Comparison of ENCODE assay signal across 23 cellular contexts in genomic region chr2:25307949-25308557, GRCh38. TPM values are rescaled to one million over a fixed set of nuclear protein-coding genes. Genes with fewer than 3 reads are reported as not detected.
A peak's percentile ranks its signal among the peaks of the same experiment; 100 is the strongest.
DNase-seq lines count a peak whose midpoint lies in the region; ATAC-seq and TF ChIP-seq lines count a peak whose summit lies in the region.
"Had no signal": no experiment of that assay in that cellular context is flagged by ENCODE, and none has a peak within 500 bp of the region (broad histone marks: within the 10 kb centered on the region; RNA-seq: fewer than 3 reads in every experiment).

No MANE protein-coding gene starts in this region.

- no peaks in the 10 kb centered on the region for H3K36me3 ChIP-seq in neural progenitor cell

- H3K4me2 ChIP-seq in neural progenitor cell: no peak overlapping the region

- intact Hi-C loops in natural killer cell (cut with micrococcal nuclease): loop anchor here (5.0 kb wide), 2 partner anchors 34 to 36 kb away; partner anchors contain the start of gene DNMT3A

- no peaks in the 10 kb centered on the region for H3K36me3 Mint-ChIP-seq in natural killer cell
- no peaks in the 10 kb centered on the region for H3K36me3 Mint-ChIP-seq in natural killer cell treated with Interleukin-12 subunit alpha and Interleukin-12 subunit beta and Interleukin-15 and Interleukin-18, amount 100 ng/mL, for 72 hours
- H3K36me3 Mint-ChIP-seq in activated naive CD8-positive, alpha-beta T cell treated with anti-CD3 and anti-CD28 coated beads for 36 hours: peaks cover 72% of the 10 kb centered on the region
- H3K36me3 Mint-ChIP-seq in immature natural killer cell: peaks cover 0 to 3% (median 0%) of the 10 kb centered on the region in 3 donors
- no peaks in the 10 kb centered on the region for H3K36me3 Mint-ChIP-seq in neural progenitor cell

- DNase-seq in natural killer cell (no peak), immature natural killer cell (no peak), SHP77 (lab: John Stamatoyannopoulos, UW) (no peak), neural progenitor cell (ENCODE audit: low spot score) (no peak)
- DNase-seq in natural killer cell treated with Interleukin-12 subunit alpha and Interleukin-12 subunit beta and Interleukin-15 and Interleukin-18, amount 100 ng/mL, for 72 hours (ENCODE audit: low spot score): no peak
- DNase-seq in activated naive CD8-positive, alpha-beta T cell treated with anti-CD3 and anti-CD28 coated beads for 36 hours: no peak
- DNase-seq in stimulated activated CD4-positive, alpha-beta T cell treated with anti-CD3 and anti-CD28 coated beads, Interleukin-4, amount 100 ng/mL, for 4 hours: no peak
- DNase-seq: activated CD4-positive, alpha-beta memory T cell treated with anti-CD3 and anti-CD28 coated beads, Interleukin-2, amount 10 ng/mL, durations not matched to agents 7 days and 5 days; activated effector memory CD4-positive, alpha-beta T cell treated with Interleukin-2 at 50 U/mL for 16 hours; Calu3; DMS79 treated with DMSO at 0.1 percent for 48 hours; Karpas-422; kidney glomerular epithelial cell; NCI-H510A; stimulated activated CD4-positive, alpha-beta T cell treated with anti-CD3 and anti-CD28 coated beads, Interleukin-15, amount 100 ng/mL, for 24 hours; stimulated activated naive CD4-positive, alpha-beta T cell treated with Interleukin-2 at 50 U/mL for 16 hours; tibial artery had no signal

- no peak overlapping the region for H3K4me3 ChIP-seq in neural progenitor cell
- H3K4me3 ChIP-seq: lung, tibial artery had no signal

- peaks cover 21% of the 10 kb centered on the region for H3F3A ChIP-seq in neural progenitor cell (ENCODE audit: low read depth)

- H3K4me1 Mint-ChIP-seq in natural killer cell (peaks cover 43 to 54% of the 10 kb centered on the region in 2 donors), immature natural killer cell (peaks cover 61 to 67% of the 10 kb centered on the region in 2 donors), neural progenitor cell (peaks cover 56% of the 10 kb centered on the region)
- peaks cover 15 to 47% of the 10 kb centered on the region in 2 donors for H3K4me1 Mint-ChIP-seq in natural killer cell treated with Interleukin-12 subunit alpha and Interleukin-12 subunit beta and Interleukin-15 and Interleukin-18, amount 100 ng/mL, for 72 hours (ENCODE audit: low read depth in 2 of 2)
- H3K4me1 Mint-ChIP-seq in activated naive CD8-positive, alpha-beta T cell treated with anti-CD3 and anti-CD28 coated beads for 36 hours: peaks cover 81% of the 10 kb centered on the region

- H3K9me3 Mint-ChIP-seq in natural killer cell (no peaks in the 10 kb centered on the region), immature natural killer cell (no peaks in the 10 kb centered on the region), neural progenitor cell (no peaks in the 10 kb centered on the region)
- no peaks in the 10 kb centered on the region for H3K9me3 Mint-ChIP-seq in natural killer cell treated with Interleukin-12 subunit alpha and Interleukin-12 subunit beta and Interleukin-15 and Interleukin-18, amount 100 ng/mL, for 72 hours
- H3K9me3 Mint-ChIP-seq in activated naive CD8-positive, alpha-beta T cell treated with anti-CD3 and anti-CD28 coated beads for 36 hours: no peaks in the 10 kb centered on the region
- H3K9me3 Mint-ChIP-seq: activated CD4-positive, alpha-beta memory T cell treated with anti-CD3 and anti-CD28 coated beads, Interleukin-2, amount 10 ng/mL, durations not matched to agents 7 days and 5 days; T-helper 1 cell treated with Interleukin-12 subunit alpha and Interleukin-12 subunit beta and Interleukin-4 antibody, amounts not matched to agents 30 μg/mL and 1 μg/mL, for 36 hours had no signal

- no peak overlapping the region for H3K9ac ChIP-seq in neural progenitor cell

- no peaks in the 10 kb centered on the region for H3K27me3 ChIP-seq in neural progenitor cell
- H3K27me3 ChIP-seq: tibial artery had no signal

- no peak for TF ChIP-seq CTCF in natural killer cell (IDR thresholded peaks at IDR 0.05)
- no peak for TF ChIP-seq CTCF in neural progenitor cell (IDR thresholded peaks at IDR 0.05)

- H2AFZ ChIP-seq in neural progenitor cell (replicated peaks): no peak overlapping the region

- H3K79me2 ChIP-seq in neural progenitor cell (ENCODE audit: low read depth): no peaks in the 10 kb centered on the region

- no peak for ATAC-seq in natural killer cell
- no peak for ATAC-seq in natural killer cell treated with Interleukin-12 subunit alpha and Interleukin-12 subunit beta and Interleukin-15 and Interleukin-18, amount 100 ng/mL, for 72 hours
- ATAC-seq: activated CD4-positive, CD25-positive, alpha-beta regulatory T cell treated with anti-CD3 and anti-CD28 coated beads, Interleukin-2, amount 50 U/mL, for 24 hours; HCT116 had no signal

- H4K20me1 ChIP-seq in neural progenitor cell (ENCODE audit: low read depth): no peaks in the 10 kb centered on the region

- peaks cover 31% of the 10 kb centered on the region for H3K4me1 ChIP-seq in neural progenitor cell

- peak overlapping the region; percentile 59 to 96 for H3K27ac Mint-ChIP-seq in natural killer cell
- H3K27ac Mint-ChIP-seq in natural killer cell treated with Interleukin-12 subunit alpha and Interleukin-12 subunit beta and Interleukin-15 and Interleukin-18, amount 100 ng/mL, for 72 hours: no peak overlapping the region
- H3K27ac Mint-ChIP-seq in activated naive CD8-positive, alpha-beta T cell treated with anti-CD3 and anti-CD28 coated beads for 36 hours: peak overlapping the region; percentile 49
- H3K27ac Mint-ChIP-seq in immature natural killer cell: peak overlapping the region; percentile 64 to 88 (median 78)
- no peak overlapping the region for H3K27ac Mint-ChIP-seq in neural progenitor cell
- H3K27ac Mint-ChIP-seq: activated CD4-positive, alpha-beta memory T cell treated with anti-CD3 and anti-CD28 coated beads, Interleukin-2, amount 10 ng/mL, durations not matched to agents 7 days and 5 days; B cell; T-helper 1 cell treated with Interleukin-12 subunit alpha and Interleukin-12 subunit beta and Interleukin-4 antibody, amounts not matched to agents 30 μg/mL and 1 μg/mL, for 36 hours had no signal

- peak overlapping the region; percentile 28 for H3K27ac ChIP-seq in temporal lobe (ENCODE audit: low read depth, low read length)
- no peak overlapping the region for H3K27ac ChIP-seq in neural progenitor cell
- H3K27ac ChIP-seq: tibial artery had no signal

- H3K9me3 ChIP-seq in neural progenitor cell (ENCODE audit: low read depth): no peaks in the 10 kb centered on the region
- H3K9me3 ChIP-seq: tibial artery had no signal

- no peaks in the 10 kb centered on the region for H3K27me3 Mint-ChIP-seq in natural killer cell (ENCODE audit: low read depth in 2 of 2)
- H3K27me3 Mint-ChIP-seq in natural killer cell treated with Interleukin-12 subunit alpha and Interleukin-12 subunit beta and Interleukin-15 and Interleukin-18, amount 100 ng/mL, for 72 hours: peaks cover 0 to 5% of the 10 kb centered on the region in 2 donors
- H3K27me3 Mint-ChIP-seq in activated naive CD8-positive, alpha-beta T cell treated with anti-CD3 and anti-CD28 coated beads for 36 hours: no peaks in the 10 kb centered on the region
- H3K27me3 Mint-ChIP-seq in immature natural killer cell (ENCODE audit: low read depth in 3 of 3): peaks cover 0 to 12% (median 6%) of the 10 kb centered on the region in 3 donors
- H3K27me3 Mint-ChIP-seq in neural progenitor cell (ENCODE audit: insufficient read depth, low read depth): peaks cover 8% of the 10 kb centered on the region
- H3K27me3 Mint-ChIP-seq: activated CD4-positive, alpha-beta memory T cell treated with anti-CD3 and anti-CD28 coated beads, Interleukin-2, amount 10 ng/mL, durations not matched to agents 7 days and 5 days; B cell had no signal

- H3K4me3 Mint-ChIP-seq in natural killer cell (no peak overlapping the region), immature natural killer cell (no peak overlapping the region), neural progenitor cell (no peak overlapping the region)
- H3K4me3 Mint-ChIP-seq in natural killer cell treated with Interleukin-12 subunit alpha and Interleukin-12 subunit beta and Interleukin-15 and Interleukin-18, amount 100 ng/mL, for 72 hours: no peak overlapping the region
- H3K4me3 Mint-ChIP-seq in activated naive CD8-positive, alpha-beta T cell treated with anti-CD3 and anti-CD28 coated beads for 36 hours: no peak overlapping the region
- H3K4me3 Mint-ChIP-seq: activated CD4-positive, alpha-beta memory T cell treated with anti-CD3 and anti-CD28 coated beads, Interleukin-2, amount 10 ng/mL, durations not matched to agents 7 days and 5 days; B cell; T-helper 1 cell treated with Interleukin-12 subunit alpha and Interleukin-12 subunit beta and Interleukin-4 antibody, amounts not matched to agents 30 μg/mL and 1 μg/mL, for 36 hours had no signal

RNA-seq across cellular contexts. Expression of gene DNMT3A, which starts 33.7 kb away (rescaled TPM):
- 10 to 100 TPM; 36.3 to 60.7 (median 45.2) TPM for total RNA-seq in natural killer cell
- 10 to 100 TPM in 1 of 2 donors, 1 to 10 TPM in 1; 8.9 to 32.2 TPM for total RNA-seq in natural killer cell treated with Interleukin-12 subunit alpha and Interleukin-12 subunit beta and Interleukin-15 and Interleukin-18, amount 100 ng/mL, for 72 hours
- total RNA-seq in activated naive CD8-positive, alpha-beta T cell treated with anti-CD3 and anti-CD28 coated beads for 36 hours: 10 to 100 TPM; 90.7 to 92.2 TPM
- 10 to 100 TPM in 1 of 3 donors, 1 to 10 TPM in 2; 9.4 to 15.9 (median 9.9) TPM for polyA plus RNA-seq in immature natural killer cell
- total RNA-seq in temporal lobe: 39.8 TPM
- total RNA-seq in neural progenitor cell (ENCODE audit: low replicate concordance): 46.5 and 81.1 TPM in 2 replicates

Comparison
In these comparisons a context has a peak if more than half of its experiments do, and no peak if none do; other contexts are left out.
1. H3K27ac Mint-ChIP-seq: peak in natural killer cell (2 of 2), activated naive CD8-positive, alpha-beta T cell treated with anti-CD3 and anti-CD28 coated beads for 36 hours (single experiment) and immature natural killer cell (6 of 6); none in natural killer cell treated with Interleukin-12 subunit alpha and Interleukin-12 subunit beta and Interleukin-15 and Interleukin-18, amount 100 ng/mL, for 72 hours (0 of 2) and neural progenitor cell (single experiment).